1 cellular context compared by ENCODE assay signal in genomic region chr3:16179771-16180736, GRCh38.
TF ChIP-seq lines count a peak whose summit lies in the region.

No MANE protein-coding gene starts in this region.

TF ChIP-seq in SK-N-SH, 30 proteins besides CTCF, POLR2A, EP300 and RAD21 (continued from another document):
- TF ChIP-seq PBX3 (IDR thresholded peaks at IDR 0.05): peak; percentile 67; the same call in 1 of the 2 replicates
- TF ChIP-seq JUND (IDR thresholded peaks at IDR 0.05): peak; percentile 69
- peak; percentile 29; the same call in 1 of the 2 replicates for TF ChIP-seq ZBTB33 (IDR thresholded peaks at IDR 0.05; ENCODE audit: borderline replicate concordance, low read depth)
